20 cellular contexts compared by ENCODE assay signal in genomic region chr20:15346657-15347280, GRCh38.
DNase-seq lines count a peak whose midpoint lies in the region; ATAC-seq, FAIRE-seq and TF ChIP-seq lines count a peak whose summit lies in the region.
"Had no signal": no experiment of that assay in that cellular context is flagged by ENCODE, and none has a peak within 500 bp of the region (broad histone marks: within the 10 kb centered on the region; RNA-seq: fewer than 3 reads in every experiment).

No MANE protein-coding gene starts in this region.

- no peaks in the 10 kb centered on the region for H3K9me2 ChIP-seq in PC-3 (replicated peaks; ENCODE audit: low read length)

- peaks cover 8% of the 10 kb centered on the region for H3K9me3 Mint-ChIP-seq in activated naive CD8-positive, alpha-beta T cell treated with anti-CD3 and anti-CD28 coated beads, Interleukin-2, amount 50 U/mL, for 24 hours

- H3K4me2 ChIP-seq in A549 (no peak overlapping the region), PC-3 (ENCODE audit: low read length) (0 out of 2 replicates have a peak overlapping the region, but pooled peaks have one; percentile 29), parathyroid adenoma (ENCODE audit: low read length) (peak overlapping the region; percentile 32)

- no peaks in the 10 kb centered on the region for H3K4me1 ChIP-seq in A549
- H3K4me1 ChIP-seq in PC-3 (ENCODE audit: insufficient read depth, low read length), result peaks cover 10% of the 10 kb centered on the region
- H3K4me1 ChIP-seq in parathyroid adenoma, result peaks cover 5% of the 10 kb centered on the region

- no peak overlapping the region for H3K4me3 Mint-ChIP-seq in activated naive CD8-positive, alpha-beta T cell treated with anti-CD3 and anti-CD28 coated beads, Interleukin-2, amount 50 U/mL, for 24 hours
- H3K4me3 Mint-ChIP-seq: CD4-positive, CD25-positive, alpha-beta regulatory T cell; CD8-positive, alpha-beta memory T cell; H9 had no signal

- CTCF ChIA-PET in A549 (lab: Yijun Ruan, JAX), result interaction anchor here (0.9 kb wide), 1 partner anchor 17 kb away, joined by 3 read pairs; no protein-coding TSS in a partner anchor
- CTCF ChIA-PET in PC-3 (lab: Charles Lee), result interaction anchor here (0.6 kb wide), 1 partner anchor 9 kb away, joined by 4 read pairs; no protein-coding TSS in a partner anchor

- 69% methylated on average over 3 of the region's 3 CpGs for WGBS in A549 (ENCODE audit: missing lambda C conversion rate)

- peaks cover 10% of the 10 kb centered on the region; the same call in 1 of the 3 replicates for H3K9me3 ChIP-seq in A549
- 0 out of 2 replicates have a peak, but pooled peaks cover 5% of the 10 kb centered on the region for H3K9me3 ChIP-seq in PC-3 (ENCODE audit: low read length)
- H3K9me3 ChIP-seq in parathyroid adenoma (ENCODE audit: control insufficient read depth, low read length), result no peaks in the 10 kb centered on the region
- H3K9me3 ChIP-seq: BE2C had no signal

- POLR2A ChIA-PET in A549 (lab: Yijun Ruan, JAX), result no interaction called here
- POLR2A ChIA-PET in PC-3 (lab: Charles Lee; ENCODE audit: unreplicated experiment), result no interaction called here

- TF ChIP-seq CTCF in A549 (IDR thresholded peaks at IDR 0.05) (no peak), PC-3 (conservative IDR thresholded peaks at IDR 0.05; ENCODE audit: low read depth, low read length) (no peak), epithelial cell of esophagus (IDR thresholded peaks at IDR 0.05; ENCODE audit: insufficient read depth, low read depth, low read length, missing control alignments) (no peak), parathyroid adenoma (IDR thresholded peaks at IDR 0.05) (no peak)

- no peaks in the 10 kb centered on the region for H3K4me1 Mint-ChIP-seq in activated naive CD8-positive, alpha-beta T cell treated with anti-CD3 and anti-CD28 coated beads, Interleukin-2, amount 50 U/mL, for 24 hours
- H3K4me1 Mint-ChIP-seq: CD4-positive, CD25-positive, alpha-beta regulatory T cell; CD8-positive, alpha-beta memory T cell had no signal

- H3K27ac ChIP-seq in A549 (no peak overlapping the region), PC-3 (ENCODE audit: low read length) (no peak overlapping the region), parathyroid adenoma (no peak overlapping the region)

- intact Hi-C loops in PC-3 (cut with micrococcal nuclease), result no loop called here
- intact Hi-C loops in cardiac septum (cut with DNase I), result no loop called here

- H3F3A ChIP-seq in PC-3 (ENCODE audit: low read length, unreplicated experiment), result no peaks in the 10 kb centered on the region

- no peak for TF ChIP-seq RAD21 in A549 (conservative IDR thresholded peaks at IDR 0.05 in 1 of 2, IDR thresholded peaks at IDR 0.05 in 1 of 2)

- H3K27me3 ChIP-seq in PC-3 (ENCODE audit: low read length) (no peaks in the 10 kb centered on the region), parathyroid adenoma (ENCODE audit: control insufficient read depth, insufficient read depth, low read length) (no peaks in the 10 kb centered on the region)
- H3K27me3 ChIP-seq: BE2C had no signal

- H3K79me2 ChIP-seq in PC-3 (ENCODE audit: low read length) (no peaks in the 10 kb centered on the region), parathyroid adenoma (no peaks in the 10 kb centered on the region)

- TF ChIP-seq POLR2A in A549 (IDR thresholded peaks at IDR 0.05; ENCODE audit: low read length), result no peak

- DNase-seq in A549 (ENCODE audit: low read depth in 1 of 2, low spot score in 1 of 2) (no peak), PC-3 (peak; percentile 90), epithelial cell of esophagus (ENCODE audit: low read depth) (peak; percentile 52), cardiac septum (ENCODE audit: low spot score) (no peak)
- no peak for DNase-seq in activated naive CD8-positive, alpha-beta T cell treated with anti-CD3 and anti-CD28 coated beads, Interleukin-2, amount 50 U/mL, for 24 hours
- DNase-seq: ACHN; BE2C; C1 segment of cervical spinal cord; CD4-positive, CD25-positive, alpha-beta regulatory T cell; CD8-positive, alpha-beta memory T cell; COR-L47; DMS 273 treated with DMSO at 0.1 percent for 48 hours; DMS53; DND-41; EL; H9 had no signal

- no peak overlapping the region for H3K9ac ChIP-seq in PC-3 (ENCODE audit: low read length)
- H3K9ac ChIP-seq in parathyroid adenoma, result no peak overlapping the region

- no peak for ATAC-seq in A549
- peak; percentile 80 for ATAC-seq in PC-3
- no peak for ATAC-seq in activated naive CD8-positive, alpha-beta T cell treated with anti-CD3 and anti-CD28 coated beads, Interleukin-2, amount 50 U/mL, for 24 hours
- ATAC-seq: GM12878 had no signal

- no peak overlapping the region for H3K27ac Mint-ChIP-seq in activated naive CD8-positive, alpha-beta T cell treated with anti-CD3 and anti-CD28 coated beads, Interleukin-2, amount 50 U/mL, for 24 hours
- H3K27ac Mint-ChIP-seq: CD4-positive, CD25-positive, alpha-beta regulatory T cell; CD8-positive, alpha-beta memory T cell; H9 had no signal

- FAIRE-seq in A549 (lab: Jason Lieb, UNC), result no peak
- FAIRE-seq: GM12878, H1, HTR-8/SVneo had no signal

- no peaks in the 10 kb centered on the region for H3K27me3 Mint-ChIP-seq in activated naive CD8-positive, alpha-beta T cell treated with anti-CD3 and anti-CD28 coated beads, Interleukin-2, amount 50 U/mL, for 24 hours
- H3K27me3 Mint-ChIP-seq: CD4-positive, CD25-positive, alpha-beta regulatory T cell; CD8-positive, alpha-beta memory T cell had no signal

- no peaks in the 10 kb centered on the region for H3K36me3 ChIP-seq in PC-3 (ENCODE audit: low read depth, low read length)
- H3K36me3 ChIP-seq in parathyroid adenoma (ENCODE audit: control insufficient read depth, insufficient read depth, low read length), result no peaks in the 10 kb centered on the region
- H3K36me3 ChIP-seq: BE2C had no signal

- no peak for TF ChIP-seq EP300 in A549 (IDR thresholded peaks at IDR 0.05)

- H2AFZ ChIP-seq in PC-3 (ENCODE audit: low read length), result no peak overlapping the region
- H2AFZ ChIP-seq in parathyroid adenoma, result no peak overlapping the region

- no peak overlapping the region for H3K4me3 ChIP-seq in A549
- H3K4me3 ChIP-seq in PC-3 (ENCODE audit: low read length), result no peak overlapping the region
- H3K4me3 ChIP-seq in epithelial cell of esophagus (ENCODE audit: low read length), result no peak overlapping the region
- no peak overlapping the region for H3K4me3 ChIP-seq in parathyroid adenoma (ENCODE audit: low read depth, low read length)
- H3K4me3 ChIP-seq: GM12878 had no signal

- no TSS peak for BruUV-seq in PC-3 (replicated peaks; lab: Mats Ljungman, UMichigan)

- no peaks in the 10 kb centered on the region for H3K36me3 Mint-ChIP-seq in activated naive CD8-positive, alpha-beta T cell treated with anti-CD3 and anti-CD28 coated beads, Interleukin-2, amount 50 U/mL, for 24 hours (ENCODE audit: low read depth)
- H3K36me3 Mint-ChIP-seq: CD4-positive, CD25-positive, alpha-beta regulatory T cell; CD8-positive, alpha-beta memory T cell had no signal

- H4K20me1 ChIP-seq in PC-3 (ENCODE audit: low read length), result no peaks in the 10 kb centered on the region

TF ChIP-seq in A549, 52 proteins besides CTCF, POLR2A, EP300 and RAD21:
- TF ChIP-seq ZFP36 (IDR thresholded peaks at IDR 0.05; ENCODE audit: borderline replicate concordance, partially characterized antibody) (no peak), RNF2 (IDR thresholded peaks at IDR 0.05; ENCODE audit: borderline replicate concordance, low read depth) (no peak), MAFK (IDR thresholded peaks at IDR 0.05; ENCODE audit: partially characterized antibody) (peak; percentile 69)

Comparison
In these comparisons a context has a peak if more than half of its experiments do, and no peak if none do; other contexts are left out.
1. DNase-seq: peak in PC-3 (single experiment) and epithelial cell of esophagus (single experiment); none in A549 (0 of 2), cardiac septum (single experiment) and activated naive CD8-positive, alpha-beta T cell treated with anti-CD3 and anti-CD28 coated beads, Interleukin-2, amount 50 U/mL, for 24 hours (single experiment).